ENCODE assay signal across 15 cellular contexts in the genomic region with DNA sequence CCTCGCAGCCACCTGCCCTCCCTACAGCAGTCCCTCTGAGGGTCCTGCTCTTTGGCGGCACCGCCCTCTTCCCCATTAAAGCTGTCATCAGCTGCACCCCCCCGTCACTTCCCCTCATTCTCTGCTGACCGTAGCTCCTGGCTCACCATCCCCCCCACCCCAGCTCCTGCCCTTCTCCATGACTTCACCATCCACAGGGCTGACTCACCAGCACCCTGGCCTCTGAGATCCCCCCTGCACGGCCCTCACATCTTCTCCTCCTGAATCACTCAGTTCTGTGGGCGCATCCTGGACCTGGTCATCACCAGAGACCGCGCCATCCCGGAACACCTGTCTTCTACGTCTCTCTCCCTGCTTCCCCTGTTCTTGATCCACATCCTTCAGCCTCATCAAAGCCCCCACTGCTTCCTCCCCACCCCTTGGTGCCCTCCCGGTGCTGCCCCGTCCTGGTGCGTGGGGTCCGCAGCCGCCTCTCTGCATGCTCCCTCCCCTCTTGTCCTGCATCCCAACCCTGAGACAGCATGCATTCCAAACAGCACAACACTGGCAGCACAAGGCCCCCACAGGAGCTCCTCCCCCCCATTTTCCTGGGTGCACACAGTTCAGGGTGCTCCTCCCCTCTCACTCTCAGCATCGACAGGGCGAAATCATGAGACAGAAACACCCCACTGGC. TPM values are rescaled to one million over a fixed set of nuclear protein-coding genes. Genes with fewer than 3 reads are reported as not detected.
DNase-seq lines count a peak whose midpoint lies in the region; ATAC-seq and TF ChIP-seq lines count a peak whose summit lies in the region.
"Had no signal": no experiment of that assay in that cellular context is flagged by ENCODE, and none has a peak within 500 bp of the region (broad histone marks: within the 10 kb centered on the region; RNA-seq: fewer than 3 reads in every experiment).

No MANE protein-coding gene starts in this region.

- peak; percentile 7 for DNase-seq in activated CD8-positive, alpha-beta memory T cell treated with anti-CD3 and anti-CD28 coated beads, Interleukin-2, amount 50 U/mL, for 4 hours
- DNase-seq in activated CD8-positive, alpha-beta memory T cell treated with anti-CD3 and anti-CD28 coated beads for 24 hours, result no peak
- DNase-seq in T1000 (lab: John Stamatoyannopoulos, UW), result peak; percentile 26
- DNase-seq in heart right ventricle, result no peak
- peak; percentile 6 for DNase-seq in skeletal muscle cell (ENCODE audit: low read depth)
- no peak for DNase-seq in activated T-cell treated with anti-CD3 and anti-CD28 coated beads for 4 hours
- DNase-seq in GOT3 (lab: John Stamatoyannopoulos, UW), result no peak
- DNase-seq in NCI-H1048 (lab: John Stamatoyannopoulos, UW), result no peak
- DNase-seq: CD8-positive, alpha-beta T cell; HCEC 1CT; NCI-H1694; NCI-H510A; PC-3 had no signal

- no peak overlapping the region for H3K27ac ChIP-seq in heart right ventricle
- H3K27ac ChIP-seq: A549 had no signal

- no peaks in the 10 kb centered on the region for H3K36me3 ChIP-seq in heart right ventricle

- H3K27me3 ChIP-seq in heart right ventricle, result peaks cover 0 to 10% (median 3%) of the 10 kb centered on the region in 7 donors

- intact Hi-C loops in heart right ventricle (cut with DNase I), result no loop called here

- no peak overlapping the region for H3K4me3 ChIP-seq in heart right ventricle
- H3K4me3 ChIP-seq in skeletal muscle cell (ENCODE audit: low read depth, low read length), result no peak overlapping the region
- H3K4me3 ChIP-seq: A549 had no signal

- H3K9me3 ChIP-seq in heart right ventricle, result no peaks in the 10 kb centered on the region
- H3K9me3 ChIP-seq: A549 had no signal

- WGBS in heart right ventricle, 2 donors, result 49 to 54% methylated on average over 18 of the region's 18 CpGs

- no peak for TF ChIP-seq CTCF in heart right ventricle (IDR thresholded peaks at IDR 0.05)

- ATAC-seq in heart right ventricle, result peak in 5 of 8 donors; percentile 5 to 37 (median 25)
- ATAC-seq: CD8-positive, alpha-beta T cell; PC-3 had no signal

- H3K4me1 ChIP-seq in heart right ventricle, result peaks cover 0 to 47% (median 6%) of the 10 kb centered on the region in 9 donors
- H3K4me1 ChIP-seq: A549 had no signal

RNA-seq across cellular contexts. Expression of gene FLT4, which starts 12.9 kb away (rescaled TPM):
- 1 to 10 TPM; 3.8 to 9.3 (median 6.3) TPM for total RNA-seq in heart right ventricle
- 10 to 100 TPM in 1 of 2 donors, 1 to 10 TPM in 1; 4.5 to 10.8 TPM for polyA plus RNA-seq in heart right ventricle
- total RNA-seq: PC-3 had no signal

RNA-seq across cellular contexts. Expression of gene SCGB3A1, which starts 45.2 kb away (rescaled TPM):
- under 1 TPM in 3 of 10 donors, not detected in 7; 0.49 to 0.59 (median 0.53) TPM for total RNA-seq in heart right ventricle
- polyA plus RNA-seq in heart right ventricle, result under 1 TPM; 0.38 to 0.88 TPM
- total RNA-seq: CD8-positive, alpha-beta T cell; PC-3; temporal lobe had no signal
- polyA plus RNA-seq: A549 had no signal

Comparison
In these comparisons a context has a peak if more than half of its experiments do, and no peak if none do; other contexts are left out.
1. DNase-seq: peak in activated CD8-positive, alpha-beta memory T cell treated with anti-CD3 and anti-CD28 coated beads, Interleukin-2, amount 50 U/mL, for 4 hours (single experiment), T1000 (single experiment) and skeletal muscle cell (single experiment); none in activated CD8-positive, alpha-beta memory T cell treated with anti-CD3 and anti-CD28 coated beads for 24 hours (single experiment), heart right ventricle (0 of 2), activated T-cell treated with anti-CD3 and anti-CD28 coated beads for 4 hours (single experiment), GOT3 (single experiment) and NCI-H1048 (single experiment).